Comparison of ENCODE assay signal across 8 cellular contexts in genomic region chr12:91109148-91109564, GRCh38. TPM values are rescaled to one million over a fixed set of nuclear protein-coding genes. Genes with fewer than 3 reads are reported as not detected.
DNase-seq lines count a peak whose midpoint lies in the region; ATAC-seq and TF ChIP-seq lines count a peak whose summit lies in the region.

No MANE protein-coding gene starts in this region.

- POLR2A ChIA-PET in activated CD8-positive, alpha-beta T cell treated with anti-CD3 and anti-CD28 coated beads for 36 hours (lab: Charles Lee), result no interaction called here

- no peak overlapping the region for H3K4me3 Mint-ChIP-seq in activated CD8-positive, alpha-beta T cell treated with anti-CD3 and anti-CD28 coated beads for 36 hours

- H3K4me3 ChIP-seq in ovary, result peak overlapping the region; percentile 32

- CTCF ChIA-PET in activated CD8-positive, alpha-beta T cell treated with anti-CD3 and anti-CD28 coated beads for 36 hours (lab: Charles Lee), result interaction anchor here (0.6 to 2.4 kb wide), 16 partner anchors 10 to 221 kb away, joined by 3 to 9 read pairs (median 5); no protein-coding TSS in a partner anchor

- no peaks in the 10 kb centered on the region for H3K36me3 ChIP-seq in ovary

- peaks cover 3% of the 10 kb centered on the region for H3K27me3 Mint-ChIP-seq in activated CD8-positive, alpha-beta T cell treated with anti-CD3 and anti-CD28 coated beads for 36 hours

- peak; percentile 69 for DNase-seq in activated effector memory CD4-positive, alpha-beta T cell treated with anti-CD3 and anti-CD28 coated beads, Interleukin-2, amount 50 U/mL, for 16 hours
- no peak for DNase-seq in activated effector memory CD4-positive, alpha-beta T cell treated with Interleukin-2 at 50 U/mL for 16 hours
- DNase-seq in NCI-H187 treated with DMSO at 0.1 percent for 48 hours (lab: John Stamatoyannopoulos, UW), result peak; percentile 19
- DNase-seq in activated CD8-positive, alpha-beta T cell treated with anti-CD3 and anti-CD28 coated beads for 36 hours, result peak; percentile 76
- peak in 1 of 2 donors; percentile 44 for DNase-seq in foreskin keratinocyte
- DNase-seq in ovary, result peak; percentile 50 to 85 (median 66)
- DNase-seq in epidermal melanocyte (ENCODE audit: insufficient read length, low spot score), result no peak

- TF ChIP-seq CTCF in activated CD8-positive, alpha-beta T cell treated with anti-CD3 and anti-CD28 coated beads for 36 hours (IDR thresholded peaks at IDR 0.05), result peak; percentile 59
- TF ChIP-seq CTCF in foreskin keratinocyte (conservative IDR thresholded peaks at IDR 0.05) (peak; percentile 78), ovary (IDR thresholded peaks at IDR 0.05) (peak in 2 of 3 donors; percentile 38 to 71)

- H3K9me3 Mint-ChIP-seq in activated CD8-positive, alpha-beta T cell treated with anti-CD3 and anti-CD28 coated beads for 36 hours, result no peaks in the 10 kb centered on the region

- WGBS in ovary, 3 donors, result 38 to 53% (median 46%) methylated on average over 7 of the region's 7 CpGs

- H3K4me1 ChIP-seq in foreskin keratinocyte, result no peaks in the 10 kb centered on the region
- peaks cover 2% of the 10 kb centered on the region for H3K4me1 ChIP-seq in ovary (ENCODE audit: insufficient read depth)

- no peaks in the 10 kb centered on the region for H3K4me1 Mint-ChIP-seq in activated CD8-positive, alpha-beta T cell treated with anti-CD3 and anti-CD28 coated beads for 36 hours (ENCODE audit: low read depth)

- no peak for TF ChIP-seq POLR2A in ovary (IDR thresholded peaks at IDR 0.05)

- H3K36me3 Mint-ChIP-seq in activated CD8-positive, alpha-beta T cell treated with anti-CD3 and anti-CD28 coated beads for 36 hours (ENCODE audit: low read depth), result no peaks in the 10 kb centered on the region

- H3K9me3 ChIP-seq in ovary, result no peaks in the 10 kb centered on the region

- H3K27me3 ChIP-seq in foreskin keratinocyte, result no peaks in the 10 kb centered on the region
- H3K27me3 ChIP-seq in ovary, result no peaks in the 10 kb centered on the region

- ATAC-seq in HG02678 (IDR thresholded peaks at IDR 0.05; ENCODE audit: unreplicated experiment) (peak; percentile 84), foreskin keratinocyte (peak; percentile 56)
- ATAC-seq in activated CD8-positive, alpha-beta T cell treated with anti-CD3 and anti-CD28 coated beads for 36 hours, result peak; percentile 49

- no peak overlapping the region for H3K27ac Mint-ChIP-seq in activated CD8-positive, alpha-beta T cell treated with anti-CD3 and anti-CD28 coated beads for 36 hours

- H3K27ac ChIP-seq in foreskin keratinocyte (no peak overlapping the region), ovary (peak overlapping the region in 1 of 2 donors; percentile 5)

- no peak for TF ChIP-seq EP300 in ovary (IDR thresholded peaks at IDR 0.05)

- intact Hi-C loops in activated CD8-positive, alpha-beta T cell treated with anti-CD3 and anti-CD28 coated beads for 36 hours (cut with micrococcal nuclease), result loop anchor here (5.0 kb wide), 1 partner anchor 127 kb away; no protein-coding TSS in a partner anchor
- intact Hi-C loops in ovary (cut with DNase I), result loop anchor here in 1 of 4 donors (10.0 kb wide), 1 partner anchor 216 kb away; no protein-coding TSS in a partner anchor

RNA-seq across cellular contexts. Expression of gene LUM, which starts 2.1 kb away (rescaled TPM):
- not detected for total RNA-seq in activated CD8-positive, alpha-beta T cell treated with anti-CD3 and anti-CD28 coated beads for 36 hours
- total RNA-seq in foreskin keratinocyte (0.07 TPM in 1 of 2 replicates, not detected in the other), ovary (100 to 1,000 TPM; 122 to 559 (median 330) TPM)
- polyA plus RNA-seq in foreskin keratinocyte (0.06 and 0.08 TPM in 2 replicates), ovary (100 to 1,000 TPM; 343 to 663 TPM)

RNA-seq across cellular contexts. Expression of gene KERA, which starts 51.3 kb away (rescaled TPM):
- total RNA-seq in activated CD8-positive, alpha-beta T cell treated with anti-CD3 and anti-CD28 coated beads for 36 hours, result not detected
- total RNA-seq in foreskin keratinocyte, result not detected in 2 replicates
- not detected in 2 replicates for polyA plus RNA-seq in foreskin keratinocyte
- under 1 TPM in 2 of 7 donors, not detected in 5; 0.10 to 0.13 TPM for total RNA-seq in ovary
- under 1 TPM; 0.10 TPM for polyA plus RNA-seq in ovary

Comparison
In these comparisons a context has a peak if more than half of its experiments do, and no peak if none do; other contexts are left out.
1. DNase-seq: peak in activated effector memory CD4-positive, alpha-beta T cell treated with anti-CD3 and anti-CD28 coated beads, Interleukin-2, amount 50 U/mL, for 16 hours (single experiment), NCI-H187 treated with DMSO at 0.1 percent for 48 hours (single experiment), activated CD8-positive, alpha-beta T cell treated with anti-CD3 and anti-CD28 coated beads for 36 hours (single experiment) and ovary (5 of 5); none in activated effector memory CD4-positive, alpha-beta T cell treated with Interleukin-2 at 50 U/mL for 16 hours (single experiment) and epidermal melanocyte (single experiment).
2. RNA of gene LUM, which starts 2.1 kb away (total RNA-seq): 122 to 559 TPM in ovary; not detected in activated CD8-positive, alpha-beta T cell treated with anti-CD3 and anti-CD28 coated beads for 36 hours and 0.07 TPM in foreskin keratinocyte; every median in the first group is over 100 times any median in the second.
3. Peak in every context shown above with its lines, with median percentiles within 50 percentile points of each other: ATAC-seq and CTCF ChIP-seq.